Comparison of ENCODE assay signal across 8 cellular contexts in genomic region chr5:72847989-72848473, GRCh38. TPM values are rescaled to one million over a fixed set of nuclear protein-coding genes. Genes with fewer than 3 reads are reported as not detected.
DNase-seq lines count a peak whose midpoint lies in the region; ATAC-seq and TF ChIP-seq lines count a peak whose summit lies in the region.

No MANE protein-coding gene starts in this region.

- peaks cover 5% of the 10 kb centered on the region for H3K36me3 Mint-ChIP-seq in chondrocyte (ENCODE audit: low read depth)

- no peaks in the 10 kb centered on the region for H3K9me3 Mint-ChIP-seq in chondrocyte (ENCODE audit: low read depth)

- no peaks in the 10 kb centered on the region for H3K27me3 Mint-ChIP-seq in chondrocyte (ENCODE audit: low read depth)

- TF ChIP-seq CTCF in AG09319 (IDR thresholded peaks at IDR 0.05; ENCODE audit: low read depth, low read length) (no peak), chondrocyte (IDR thresholded peaks at IDR 0.05) (no peak)

- peak; percentile 75 for DNase-seq in AG09319 (ENCODE audit: extremely low read depth, low read depth)
- DNase-seq in NCI-H345 (lab: John Stamatoyannopoulos, UW): peak; percentile 76
- peak; percentile 76 to 77 for DNase-seq in activated CD4-positive, alpha-beta T cell treated with anti-CD3 and anti-CD28 coated beads for 24 hours (ENCODE audit: low read depth in 2 of 2)
- DNase-seq in chondrocyte (ENCODE audit: low spot score): peak; percentile 95
- peak; percentile 78 for DNase-seq in kidney glomerular epithelial cell (lab: John Stamatoyannopoulos, UW)
- peak; percentile 76 to 80 for DNase-seq in stimulated activated CD4-positive, alpha-beta T cell treated with anti-CD3 and anti-CD28 coated beads, Interleukin-15, amount 100 ng/mL, for 48 hours (ENCODE audit: low read depth in 2 of 2)

- peak overlapping the region; percentile 98 for H3K4me3 Mint-ChIP-seq in chondrocyte (ENCODE audit: unreplicated experiment)

- peaks cover 57% of the 10 kb centered on the region for H3K4me1 Mint-ChIP-seq in chondrocyte (ENCODE audit: low read depth)

- ATAC-seq in GM18909 (IDR thresholded peaks at IDR 0.05; ENCODE audit: poor library complexity, unreplicated experiment): peak; percentile 83
- ATAC-seq in HG03159 (IDR thresholded peaks at IDR 0.05; ENCODE audit: unreplicated experiment): peak; percentile 71

- H3K27ac Mint-ChIP-seq in chondrocyte (ENCODE audit: unreplicated experiment): peak overlapping the region; percentile 99

RNA-seq across cellular contexts. Expression of gene TNPO1, which starts 31.6 kb away (rescaled TPM):
- total RNA-seq in chondrocyte: 123 to 132 TPM (median 132 TPM) in 3 replicates

Comparison
In these comparisons a context has a peak if more than half of its experiments do, and no peak if none do; other contexts are left out.
1. Peak in every context shown above with its lines: DNase-seq and ATAC-seq.